In genomic region chr21:46097826-46098286, GRCh38 we compare ENCODE assay signal across 8 cellular contexts. TPM values are rescaled to one million over a fixed set of nuclear protein-coding genes. Genes with fewer than 3 reads are reported as not detected.
DNase-seq lines count a peak whose midpoint lies in the region; ATAC-seq and TF ChIP-seq lines count a peak whose summit lies in the region.

Gene COL6A2, plus strand, starts transcription at chr21:46098112.

- H3K4me1 ChIP-seq in Panc1 (ENCODE audit: control insufficient read depth, insufficient read depth, low read length), result no peaks in the 10 kb centered on the region
- no peaks in the 10 kb centered on the region for H3K4me1 ChIP-seq in parathyroid adenoma

- DNase-seq in ELF-1 (ENCODE audit: low read depth, low spot score) (peak; percentile 32), Panc1 (ENCODE audit: low read depth, low spot score) (no peak), glutamatergic neuron (peak; percentile 76), ureter (ENCODE audit: low spot score) (peak; percentile 72), NCI-H446 treated with DMSO at 0.1 percent for 48 hours (lab: John Stamatoyannopoulos, UW) (no peak), SHP77 (lab: John Stamatoyannopoulos, UW) (no peak)
- DNase-seq in activated naive CD4-positive, alpha-beta T cell treated with Interleukin-2 at 50 U/mL for 16 hours, result peak; percentile 59

- intact Hi-C loops in Panc1 (cut with micrococcal nuclease; ENCODE audit: unreplicated experiment), result no loop called here

- peak within 1 kb of the TSS; percentile 35 for H3K4me2 ChIP-seq in parathyroid adenoma (ENCODE audit: low read length)

- peak within 1 kb of the TSS; percentile 68 for H2AFZ ChIP-seq in parathyroid adenoma

- no peaks in the 10 kb centered on the region for H3K4me1 Mint-ChIP-seq in glutamatergic neuron (ENCODE audit: low read depth, unreplicated experiment)

- H3K27ac Mint-ChIP-seq in glutamatergic neuron (ENCODE audit: unreplicated experiment), result no peak within 1 kb of the TSS

- H3K4me3 Mint-ChIP-seq in glutamatergic neuron (ENCODE audit: unreplicated experiment), result peak within 1 kb of the TSS; percentile 69

- no peak within 1 kb of the TSS for H3K27ac ChIP-seq in Panc1 (ENCODE audit: low read length)
- no peak within 1 kb of the TSS for H3K27ac ChIP-seq in parathyroid adenoma

- BruUV-seq in Panc1 (replicated peaks; lab: Mats Ljungman, UMichigan), result no TSS peak

- H3K9me3 ChIP-seq in Panc1 (ENCODE audit: control insufficient read depth, insufficient read depth, low read depth, low read length), result 0 out of 2 replicates have a peak, but pooled peaks cover 2% of the 10 kb centered on the region
- no peaks in the 10 kb centered on the region for H3K9me3 ChIP-seq in parathyroid adenoma (ENCODE audit: control insufficient read depth, low read length)

- no peak within 1 kb of the TSS for H3K9ac ChIP-seq in parathyroid adenoma

- H3K27me3 ChIP-seq in Panc1 (ENCODE audit: control insufficient read depth, insufficient read depth, low read length), result no peaks in the 10 kb centered on the region
- H3K27me3 ChIP-seq in parathyroid adenoma (ENCODE audit: control insufficient read depth, insufficient read depth, low read length), result no peaks in the 10 kb centered on the region

- in situ Hi-C loops in Panc1 (cut with HindIII; ENCODE audit: low pct_unique_long_range_greater_than_20kb, low sequenced_read_pairs), result no loop called here

- H3K36me3 ChIP-seq in Panc1 (ENCODE audit: control insufficient read depth, insufficient read depth, low read length), result no peaks in the 10 kb centered on the region
- H3K36me3 ChIP-seq in parathyroid adenoma (ENCODE audit: control insufficient read depth, insufficient read depth, low read length), result no peaks in the 10 kb centered on the region

- H3K4me3 ChIP-seq in Panc1 (ENCODE audit: low read depth in 2 of 2, low read length in 2 of 2), result peak within 1 kb of the TSS; percentile 26 to 45; a peak in 3 of 4 replicates
- H3K4me3 ChIP-seq in parathyroid adenoma (ENCODE audit: low read depth, low read length), result peak within 1 kb of the TSS; percentile 1

- POLR2A ChIA-PET in Panc1 (lab: Charles Lee), result no interaction called here

- TF ChIP-seq CTCF in Panc1 (IDR thresholded peaks at IDR 0.05) (peak; percentile 34; the same call in 1 of the 2 replicates), glutamatergic neuron (IDR thresholded peaks at IDR 0.05; ENCODE audit: partially characterized antibody, unreplicated experiment) (no peak), parathyroid adenoma (IDR thresholded peaks at IDR 0.05) (no peak)

- H3K36me3 Mint-ChIP-seq in glutamatergic neuron (ENCODE audit: unreplicated experiment), result peaks cover 27% of the 10 kb centered on the region

- H3K9me3 Mint-ChIP-seq in glutamatergic neuron (ENCODE audit: unreplicated experiment), result peaks cover 16% of the 10 kb centered on the region

- peaks cover 14% of the 10 kb centered on the region for H3K27me3 Mint-ChIP-seq in glutamatergic neuron (ENCODE audit: unreplicated experiment)

- CTCF ChIA-PET in Panc1 (lab: Charles Lee), result no interaction called here

- H3K79me2 ChIP-seq in parathyroid adenoma, result no peaks in the 10 kb centered on the region

- ATAC-seq in Panc1, result peak; percentile 92

RNA-seq across cellular contexts. Expression of gene COL6A2, which starts in this region (rescaled TPM):
- total RNA-seq in Panc1 (2021; ENCODE audit: unreplicated experiment), result 29.9 TPM
- 37.6 TPM for polyA plus RNA-seq in Panc1 (2012; ENCODE audit: insufficient read length)
- total RNA-seq in glutamatergic neuron (ENCODE audit: unreplicated experiment), result 55.2 TPM
- total RNA-seq in ureter, result 357 TPM

Comparison
In these comparisons a context has a peak if more than half of its experiments do, and no peak if none do; other contexts are left out.
1. DNase-seq: peak in ELF-1 (single experiment), activated naive CD4-positive, alpha-beta T cell treated with Interleukin-2 at 50 U/mL for 16 hours (single experiment), glutamatergic neuron (single experiment) and ureter (single experiment); none in Panc1 (single experiment), NCI-H446 treated with DMSO at 0.1 percent for 48 hours (single experiment) and SHP77 (0 of 2).